In genomic region chr3:100260685-100261480, GRCh38 we compare ENCODE assay signal across 8 cellular contexts. TPM values are rescaled to one million over a fixed set of nuclear protein-coding genes. Genes with fewer than 3 reads are reported as not detected.
A peak's percentile ranks its signal among the peaks of the same experiment; 100 is the strongest.
DNase-seq lines count a peak whose midpoint lies in the region; ATAC-seq, FAIRE-seq and TF ChIP-seq lines count a peak whose summit lies in the region.

TSS of gene TBC1D23 (plus strand) at chr3:100260992. CDS start at chr3:100261019, 27 bp downstream.

- no peak within 1 kb of the TSS for H3K14ac ChIP-seq in H1 (ENCODE audit: insufficient read length)

- H3K56ac ChIP-seq in H1 (replicated peaks; ENCODE audit: insufficient read length, low read depth, low read length): peak within 1 kb of the TSS; percentile 67

- no peak for TF ChIP-seq EP300 in H1 (IDR thresholded peaks at IDR 0.05; ENCODE audit: borderline replicate concordance in 1 of 2, low read depth in 2 of 2, low read length in 2 of 2)

- peak; percentile 98 to 99 for DNase-seq in Caco-2
- peak; percentile 98 for DNase-seq in NT2/D1 (ENCODE audit: low read depth, low spot score)
- DNase-seq in activated CD8-positive, alpha-beta memory T cell treated with anti-CD3 and anti-CD28 coated beads, Interleukin-2, amount 10 ng/mL, durations not matched to agents 7 days and 5 days: peak; percentile 99
- DNase-seq in H1 (ENCODE audit: low read depth in 1 of 2, low spot score in 2 of 2): peak; percentile 96 to 98
- peak; percentile 94 to 95 for DNase-seq in memory B cell (ENCODE audit: low spot score in 2 of 2)
- DNase-seq in stimulated activated CD8-positive, alpha-beta memory T cell treated with anti-CD3 and anti-CD28 coated beads, Interleukin-12 subunit alpha, Interleukin-12 subunit beta, amount 100 ng/mL, for 24 hours (ENCODE audit: extremely low read depth): peak; percentile 95

- H2BK15ac ChIP-seq in H1 (ENCODE audit: low read length): no peak within 1 kb of the TSS

- no peak within 1 kb of the TSS for H2BK20ac ChIP-seq in H1 (ENCODE audit: low read length)

- no peaks in the 10 kb centered on the region for H3K9me3 ChIP-seq in Caco-2
- no peaks in the 10 kb centered on the region for H3K9me3 ChIP-seq in HUES48 (ENCODE audit: control insufficient read depth, insufficient read depth, low read length)
- no peaks in the 10 kb centered on the region for H3K9me3 ChIP-seq in NT2/D1 (ENCODE audit: insufficient read depth, low read length)
- H3K9me3 ChIP-seq in H1 (ENCODE audit: insufficient read depth in 2 of 2, low read depth in 1 of 2, low read length in 1 of 2): no peaks in the 10 kb centered on the region

- H3K27ac Mint-ChIP-seq in Caco-2 (ENCODE audit: unreplicated experiment) (peak within 1 kb of the TSS; percentile 98), memory B cell (peak within 1 kb of the TSS; percentile 96)
- H3K27ac Mint-ChIP-seq in activated CD8-positive, alpha-beta memory T cell treated with anti-CD3 and anti-CD28 coated beads, Interleukin-2, amount 10 ng/mL, durations not matched to agents 7 days and 5 days: peak within 1 kb of the TSS; percentile 90

- TF ChIP-seq POLR2A in H1 (IDR thresholded peaks at IDR 0.05; ENCODE audit: control extremely low read depth in 1 of 2, low read depth in 2 of 2, low read length in 2 of 2): peak in 1 of 2 experiments; percentile 85; a peak in 2 of 3 replicates

- no peak within 1 kb of the TSS for H3K23ac ChIP-seq in H1 (ENCODE audit: insufficient read length)

- no peak within 1 kb of the TSS for H3K18ac ChIP-seq in H1 (ENCODE audit: extremely low read depth, low read length)

- POLR2A ChIA-PET in Caco-2 (lab: Charles Lee) (interaction anchor here (0.5 to 1.6 kb wide), 14 partner anchors 9 to 448 kb away, joined by 3 to 9 read pairs (median 4); partner anchors contain the start of genes CMSS1, LNP1 and TOMM70), H1 (lab: Charles Lee; ENCODE audit: partially characterized antibody) (interaction anchor here (0.6 to 1.4 kb wide), 11 partner anchors 9 to 443 kb away, joined by 3 to 10 read pairs (median 3); partner anchors contain the start of gene CMSS1)

- H4K91ac ChIP-seq in H1 (replicated peaks; ENCODE audit: insufficient read length, low read length): no peak within 1 kb of the TSS

- H3K36me3 Mint-ChIP-seq in Caco-2 (ENCODE audit: insufficient read depth, unreplicated experiment) (peaks cover 11% of the 10 kb centered on the region), memory B cell (no peaks in the 10 kb centered on the region)
- peaks cover 1% of the 10 kb centered on the region for H3K36me3 Mint-ChIP-seq in activated CD8-positive, alpha-beta memory T cell treated with anti-CD3 and anti-CD28 coated beads, Interleukin-2, amount 10 ng/mL, durations not matched to agents 7 days and 5 days

- no peak within 1 kb of the TSS for H2AK5ac ChIP-seq in H1 (ENCODE audit: low read depth, low read length)

- H3K27me3 Mint-ChIP-seq in Caco-2 (ENCODE audit: insufficient read depth, unreplicated experiment): no peaks in the 10 kb centered on the region
- no peaks in the 10 kb centered on the region for H3K27me3 Mint-ChIP-seq in activated CD8-positive, alpha-beta memory T cell treated with anti-CD3 and anti-CD28 coated beads, Interleukin-2, amount 10 ng/mL, durations not matched to agents 7 days and 5 days
- H3K27me3 Mint-ChIP-seq in memory B cell: no peaks in the 10 kb centered on the region

- ATAC-seq in GM21390 (IDR thresholded peaks at IDR 0.05; ENCODE audit: unreplicated experiment) (peak; percentile 100), memory B cell (ENCODE audit: low read depth) (peak; percentile 97)
- peak; percentile 100 for ATAC-seq in activated CD8-positive, alpha-beta memory T cell treated with anti-CD3 and anti-CD28 coated beads, Interleukin-2, amount 10 ng/mL, durations not matched to agents 7 days and 5 days

- peak; percentile 98 for FAIRE-seq in H1 (lab: Jason Lieb, UNC)

- H3K4me1 Mint-ChIP-seq in Caco-2 (ENCODE audit: low read depth, unreplicated experiment) (peaks cover 31% of the 10 kb centered on the region), memory B cell (peaks cover 29% of the 10 kb centered on the region)
- peaks cover 45% of the 10 kb centered on the region for H3K4me1 Mint-ChIP-seq in activated CD8-positive, alpha-beta memory T cell treated with anti-CD3 and anti-CD28 coated beads, Interleukin-2, amount 10 ng/mL, durations not matched to agents 7 days and 5 days

- intact Hi-C loops in Caco-2 (cut with micrococcal nuclease; ENCODE audit: unreplicated experiment): no loop called here

- H4K8ac ChIP-seq in H1 (ENCODE audit: extremely low read depth, insufficient read depth, low read length): peak within 1 kb of the TSS; percentile 60; the same call in 1 of the 2 replicates

- no peak within 1 kb of the TSS; the same call in 1 of the 2 replicates for H2BK12ac ChIP-seq in H1 (ENCODE audit: low read depth, low read length)

- H3K27me3 ChIP-seq in Caco-2 (replicated peaks; ENCODE audit: control insufficient read depth, insufficient read depth, low read length): no peaks in the 10 kb centered on the region
- H3K27me3 ChIP-seq in HUES48 (ENCODE audit: control insufficient read depth, insufficient read depth, low read length): no peaks in the 10 kb centered on the region
- no peaks in the 10 kb centered on the region for H3K27me3 ChIP-seq in NT2/D1 (ENCODE audit: insufficient read depth, insufficient read length)
- H3K27me3 ChIP-seq in H1 (replicated peaks in 1 of 4; ENCODE audit: control insufficient read depth in 3 of 4, extremely low read depth in 1 of 4, insufficient read depth in 3 of 4, low read length in 3 of 4): no peaks in the 10 kb centered on the region

- peak within 1 kb of the TSS; percentile 83 for H2AFZ ChIP-seq in H1 (ENCODE audit: low read length)

- H2BK5ac ChIP-seq in H1 (ENCODE audit: low read depth, low read length): 0 out of 2 replicates have a peak within 1 kb of the TSS, but pooled peaks have one; percentile 28

- peaks cover 5% of the 10 kb centered on the region for H3K23me2 ChIP-seq in H1 (ENCODE audit: low read depth, low read length)

- TF ChIP-seq CTCF in Caco-2 (IDR thresholded peaks at IDR 0.05; ENCODE audit: insufficient read depth in 1 of 2, low read depth in 1 of 2, low read length in 1 of 2, severe bottlenecking in 1 of 2, unreplicated experiment in 1 of 2): no peak
- no peak for TF ChIP-seq CTCF in H1 (IDR thresholded peaks at IDR 0.05; ENCODE audit: control extremely low read depth in 1 of 3, insufficient read depth in 1 of 3, low read depth in 1 of 3, low read length in 3 of 3)

- peak within 1 kb of the TSS; percentile 28 for H3K4ac ChIP-seq in H1 (replicated peaks; ENCODE audit: insufficient read length, low read depth, low read length)

- H3K79me2 ChIP-seq in H1 (ENCODE audit: control insufficient read depth in 1 of 2, insufficient read depth in 2 of 2, low read length in 2 of 2): peaks cover 0 to 34% of the 10 kb centered on the region in 2 experiments; a peak in 3 of 4 replicates

- H3K4me3 Mint-ChIP-seq in Caco-2 (ENCODE audit: unreplicated experiment): peak within 1 kb of the TSS; percentile 99
- H3K4me3 Mint-ChIP-seq in activated CD8-positive, alpha-beta memory T cell treated with anti-CD3 and anti-CD28 coated beads, Interleukin-2, amount 10 ng/mL, durations not matched to agents 7 days and 5 days: peak within 1 kb of the TSS; percentile 87
- peak within 1 kb of the TSS; percentile 96 for H3K4me3 Mint-ChIP-seq in memory B cell

- no peak for TF ChIP-seq RAD21 in H1 (IDR thresholded peaks at IDR 0.05 in 1 of 2, conservative IDR thresholded peaks at IDR 0.05 in 1 of 2; ENCODE audit: low read depth in 2 of 2, low read length in 2 of 2)

- H3K9ac ChIP-seq in HUES48 (ENCODE audit: low read depth, low read length) (peak within 1 kb of the TSS; percentile 64), NT2/D1 (ENCODE audit: insufficient read length, low read depth) (peak within 1 kb of the TSS; percentile 94), H1 (replicated peaks in 1 of 4; ENCODE audit: extremely low read depth in 1 of 4, low read depth in 3 of 4, low read length in 3 of 4) (peak within 1 kb of the TSS; percentile 75 to 85 (median 80); a peak in 6 of 7 replicates)

- H3K4me3 ChIP-seq in Caco-2 (ENCODE audit: low read depth, low read length) (peak within 1 kb of the TSS; percentile 60), HUES48 (ENCODE audit: low read depth, low read length) (peak within 1 kb of the TSS; percentile 89), NT2/D1 (ENCODE audit: insufficient read length, low read depth) (peak within 1 kb of the TSS; percentile 99), H1 (ENCODE audit: extremely low read depth in 1 of 4, insufficient read depth in 2 of 4, low read depth in 3 of 4, low read length in 4 of 4) (peak within 1 kb of the TSS; percentile 52 to 98 (median 89))

- H3K27ac ChIP-seq in HUES48 (ENCODE audit: low read depth, low read length) (peak within 1 kb of the TSS; percentile 89), H1 (ENCODE audit: low read depth, low read length) (peak within 1 kb of the TSS; percentile 38; the same call in 1 of the 2 replicates)

- 0 out of 2 replicates have a peak, but pooled peaks cover 3% of the 10 kb centered on the region for H3K79me1 ChIP-seq in H1 (ENCODE audit: low read depth, low read length)

- H3K9me3 Mint-ChIP-seq in Caco-2 (ENCODE audit: unreplicated experiment) (no peaks in the 10 kb centered on the region), memory B cell (no peaks in the 10 kb centered on the region)
- no peaks in the 10 kb centered on the region for H3K9me3 Mint-ChIP-seq in activated CD8-positive, alpha-beta memory T cell treated with anti-CD3 and anti-CD28 coated beads, Interleukin-2, amount 10 ng/mL, durations not matched to agents 7 days and 5 days (ENCODE audit: low read depth)

- BruUV-seq in Caco-2 (replicated peaks; lab: Mats Ljungman, UMichigan): no TSS peak

- H3K4me1 ChIP-seq in Caco-2 (0 out of 2 replicates have a peak, but pooled peaks cover 7% of the 10 kb centered on the region), HUES48 (ENCODE audit: control insufficient read depth, insufficient read depth, low read length) (peaks cover 23% of the 10 kb centered on the region), NT2/D1 (ENCODE audit: insufficient read depth, insufficient read length) (no peaks in the 10 kb centered on the region), H1 (replicated peaks in 1 of 4; ENCODE audit: control insufficient read depth in 3 of 4, insufficient read depth in 4 of 4, low read length in 3 of 4) (peaks cover 0 to 4% (median 2%) of the 10 kb centered on the region in 4 experiments; a peak in 3 of 7 replicates)

- no peaks in the 10 kb centered on the region for H3K36me3 ChIP-seq in Caco-2 (ENCODE audit: control insufficient read depth, insufficient read depth, low read length)
- no peaks in the 10 kb centered on the region for H3K36me3 ChIP-seq in HUES48 (ENCODE audit: control insufficient read depth, insufficient read depth, low read length)
- no peaks in the 10 kb centered on the region for H3K36me3 ChIP-seq in NT2/D1 (ENCODE audit: insufficient read depth, insufficient read length, low read length)
- no peaks in the 10 kb centered on the region for H3K36me3 ChIP-seq in H1 (ENCODE audit: control insufficient read depth in 2 of 4, insufficient read depth in 4 of 4, low read length in 3 of 4)

- H4K20me1 ChIP-seq in H1 (replicated peaks in 1 of 2; ENCODE audit: control insufficient read depth in 1 of 2, insufficient read depth in 2 of 2, low read length in 2 of 2): no peaks in the 10 kb centered on the region

- no peak within 1 kb of the TSS for H4K5ac ChIP-seq in H1 (ENCODE audit: insufficient read length, low read depth, low read length)

- CTCF ChIA-PET in Caco-2 (lab: Charles Lee): interaction anchor here (0.7 to 1.8 kb wide), 4 partner anchors 185 to 429 kb away, joined by 3 to 7 read pairs (median 4); no protein-coding TSS in a partner anchor
- CTCF ChIA-PET in activated CD8-positive, alpha-beta memory T cell treated with anti-CD3 and anti-CD28 coated beads, Interleukin-2, amount 10 ng/mL, durations not matched to agents 7 days and 5 days (lab: Charles Lee): interaction anchor here (0.8 to 1.5 kb wide), 5 partner anchors 9 to 429 kb away, joined by 3 to 14 read pairs (median 5); no protein-coding TSS in a partner anchor
- CTCF ChIA-PET in H1 (lab: Charles Lee; ENCODE audit: partially characterized antibody): interaction anchor here (0.7 to 2.2 kb wide), 9 partner anchors 9 to 556 kb away, joined by 3 to 6 read pairs (median 4); no protein-coding TSS in a partner anchor

- peak within 1 kb of the TSS; percentile 83 to 85 for H3K4me2 ChIP-seq in H1 (ENCODE audit: insufficient read depth in 1 of 2, low read depth in 2 of 2, low read length in 2 of 2)

- 1% methylated on average over 49 of the region's 49 CpGs; no CpG with 5 or more reads in 1 of the 2 experiments for WGBS in H1 (ENCODE audit: extremely low coverage in 1 of 2, insufficient coverage in 1 of 2, insufficient read length in 1 of 2, insufficient replicate concordance in 2 of 2, low coverage in 1 of 2, low lambda C conversion rate in 2 of 2, missing lambda C conversion rate in 1 of 2), 2 experiments

- H2BK120ac ChIP-seq in H1 (replicated peaks; ENCODE audit: low read depth, low read length): no peak within 1 kb of the TSS

RNA-seq across cellular contexts. Expression of gene TBC1D23, which starts in this region (rescaled TPM):
- 39.8 and 45.2 TPM in 2 replicates for total RNA-seq in Caco-2 (2022)
- total RNA-seq in activated CD8-positive, alpha-beta memory T cell treated with anti-CD3 and anti-CD28 coated beads, Interleukin-2, amount 10 ng/mL, durations not matched to agents 7 days and 5 days: 10 to 100 TPM; 23.4 to 30.1 TPM
- total RNA-seq in H1 (2021; fragmentation: NEBNext Ultra II Directional; extraction: Animal tissue kit (Norgen Biotek cat#: 25700)): 24.7 and 29.3 TPM in 2 replicates
- 4.3 and 6.4 TPM in 2 replicates for polyA plus RNA-seq in H1 (2011; rRNA removed)
- 9.3 TPM for polyA plus RNA-seq in H1 (2011; cell fraction: cytosol; rRNA removed)
- polyA plus RNA-seq in H1 (2011; cell fraction: nucleus; rRNA removed): 2.3 TPM
- 7.1 to 15.5 TPM (median 9.7 TPM) in 4 replicates for polyA plus RNA-seq in H1 (2012, experiment 1 of 2)
- polyA plus RNA-seq in H1 (2012, experiment 2 of 2): 1.2 TPM
- 9.6 TPM for polyA plus RNA-seq in H1 (2013, experiment 1 of 2)
- 11.3 TPM for polyA plus RNA-seq in H1 (2013, experiment 2 of 2)
- polyA minus RNA-seq in H1 (2011; rRNA and poly(A)+ RNA removed): 19.7 and 30.9 TPM in 2 replicates
- polyA minus RNA-seq in H1 (2011; cell fraction: cytosol; rRNA and poly(A)+ RNA removed): 9.7 TPM
- polyA minus RNA-seq in H1 (2011; cell fraction: nucleus; rRNA and poly(A)+ RNA removed): 10.2 TPM

Comparison
In these comparisons a context has a peak if more than half of its experiments do, and no peak if none do; other contexts are left out.
1. Peak in every context shown above with its lines: DNase-seq, ATAC-seq, H3K4me3 ChIP-seq and H3K27ac ChIP-seq.